30 cellular contexts compared by ENCODE assay signal in genomic region chr6:1542764-1543163, GRCh38.
"Had no signal": no experiment of that assay in that cellular context is flagged by ENCODE, and none has a peak within 500 bp of the region (broad histone marks: within the 10 kb centered on the region; RNA-seq: fewer than 3 reads in every experiment).

No MANE protein-coding gene starts in this region.

- H3K4me3 ChIP-seq: neural progenitor cell, ovary, psoas muscle, right lobe of liver, sigmoid colon, suprapubic skin, testis, tibial artery, transverse colon, upper lobe of right lung, uterus had no signal

- H3K27me3 ChIP-seq: neural progenitor cell, ovary, right lobe of liver, sigmoid colon, suprapubic skin, testis, tibial artery, transverse colon, upper lobe of right lung, uterus had no signal

- H3K79me2 ChIP-seq: parathyroid adenoma had no signal

- H3K27ac Mint-ChIP-seq: natural killer cell treated with Interleukin-12 subunit alpha and Interleukin-12 subunit beta and Interleukin-15 and Interleukin-18, amount 100 ng/mL, for 72 hours; nephron progenitor cell; neural progenitor cell; progenitor cell of endocrine pancreas; stimulated activated naive B cell treated with anti-CD40 and anti-IgM and Interleukin-4, amounts not matched to agents 10 μg/mL and 1 μg/mL and 100 μg/mL, for 72 hours; stimulated activated naive CD8-positive, alpha-beta T cell treated with anti-CD3 and anti-CD28 coated beads, Interleukin-15, amount 100 ng/mL, for 72 hours; type B pancreatic cell had no signal

- H3K36me3 Mint-ChIP-seq: neural progenitor cell; stimulated activated effector memory CD8-positive, alpha-beta T cell treated with anti-CD3 and anti-CD28 coated beads, Interleukin-12 subunit alpha, Interleukin-12 subunit beta, amount 100 ng/mL, for 72 hours; stimulated activated naive B cell treated with anti-CD40 and anti-IgM and Interleukin-4, amounts not matched to agents 10 μg/mL and 1 μg/mL and 100 μg/mL, for 72 hours; type B pancreatic cell had no signal

- H3K9me3 ChIP-seq: ovary, psoas muscle, right lobe of liver, sigmoid colon, suprapubic skin, testis, tibial artery, transverse colon, upper lobe of right lung, uterus had no signal

- H3K4me2 ChIP-seq: neural progenitor cell had no signal

- H3K27ac ChIP-seq: neural progenitor cell, ovary, parathyroid adenoma, psoas muscle, right lobe of liver, sigmoid colon, suprapubic skin, testis, tibial artery, transverse colon, upper lobe of right lung, uterus had no signal

- ATAC-seq: naive thymus-derived CD8-positive, alpha-beta T cell; natural killer cell treated with Interleukin-12 subunit alpha and Interleukin-12 subunit beta and Interleukin-15 and Interleukin-18, amount 100 ng/mL, for 72 hours; psoas muscle; right cardiac atrium; right lobe of liver; stimulated activated naive B cell treated with anti-CD40 and anti-IgM and Interleukin-4, amounts not matched to agents 10 μg/mL and 1 μg/mL and 100 μg/mL, for 72 hours; stimulated activated naive CD8-positive, alpha-beta T cell treated with anti-CD3 and anti-CD28 coated beads, Interleukin-15, amount 100 ng/mL, for 72 hours; stimulated activated naive CD8-positive, alpha-beta T cell treated with anti-CD3 and anti-CD28 coated beads, Interleukin-15, Interleukin-2, amounts not matched to agents 100 U/mL and 50 U/mL, for 24 hours; upper lobe of right lung had no signal

- H3K4me3 Mint-ChIP-seq: naive thymus-derived CD8-positive, alpha-beta T cell; natural killer cell treated with Interleukin-12 subunit alpha and Interleukin-12 subunit beta and Interleukin-15 and Interleukin-18, amount 100 ng/mL, for 72 hours; nephron progenitor cell; neural progenitor cell; stimulated activated effector memory CD8-positive, alpha-beta T cell treated with anti-CD3 and anti-CD28 coated beads, Interleukin-12 subunit alpha, Interleukin-12 subunit beta, amount 100 ng/mL, for 72 hours; stimulated activated naive B cell treated with anti-CD40 and anti-IgM and Interleukin-4, amounts not matched to agents 10 μg/mL and 1 μg/mL and 100 μg/mL, for 72 hours; stimulated activated naive CD8-positive, alpha-beta T cell treated with anti-CD3 and anti-CD28 coated beads, Interleukin-15, amount 100 ng/mL, for 72 hours; type B pancreatic cell had no signal

- DNase-seq: naive thymus-derived CD8-positive, alpha-beta T cell; nephron progenitor cell; occipital lobe; ovary; posterior cingulate gyrus; psoas muscle; right cardiac atrium; right lobe of liver; sigmoid colon; small intestine; stimulated activated CD4-positive, alpha-beta T cell treated with anti-CD3 and anti-CD28 coated beads, Interleukin-15, amount 100 ng/mL, for 24 hours; stimulated activated CD4-positive, alpha-beta T cell treated with anti-CD3 and anti-CD28 coated beads, Interleukin-2, amount 100 ng/mL, for 24 hours; stimulated activated CD4-positive, alpha-beta T cell treated with anti-CD3 and anti-CD28 coated beads, Interleukin-2, amount 100 ng/mL, for 48 hours; stimulated activated CD4-positive, alpha-beta T cell treated with anti-CD3 and anti-CD28 coated beads, Interleukin-4, amount 100 ng/mL, for 24 hours; stimulated activated naive B cell treated with anti-CD40 and anti-IgM and Interleukin-4, amounts not matched to agents 10 μg/mL and 1 μg/mL and 100 μg/mL, for 72 hours; stimulated activated naive CD8-positive, alpha-beta T cell treated with anti-CD3 and anti-CD28 coated beads, Interleukin-15, amount 100 ng/mL, for 72 hours; stimulated activated naive CD8-positive, alpha-beta T cell treated with anti-CD3 and anti-CD28 coated beads, Interleukin-15, Interleukin-2, amounts not matched to agents 100 U/mL and 50 U/mL, for 24 hours; substantia nigra; testis; tibial artery; transverse colon; upper lobe of right lung; uterus had no signal

- H3K27me3 Mint-ChIP-seq: naive thymus-derived CD8-positive, alpha-beta T cell; natural killer cell treated with Interleukin-12 subunit alpha and Interleukin-12 subunit beta and Interleukin-15 and Interleukin-18, amount 100 ng/mL, for 72 hours; progenitor cell of endocrine pancreas; stimulated activated naive CD8-positive, alpha-beta T cell treated with anti-CD3 and anti-CD28 coated beads, Interleukin-15, amount 100 ng/mL, for 72 hours; type B pancreatic cell had no signal

- H3K9me3 Mint-ChIP-seq: natural killer cell treated with Interleukin-12 subunit alpha and Interleukin-12 subunit beta and Interleukin-15 and Interleukin-18, amount 100 ng/mL, for 72 hours had no signal

- FAIRE-seq: small intestine had no signal

- H3K4me1 Mint-ChIP-seq: neural progenitor cell; stimulated activated naive B cell treated with anti-CD40 and anti-IgM and Interleukin-4, amounts not matched to agents 10 μg/mL and 1 μg/mL and 100 μg/mL, for 72 hours; stimulated activated naive CD8-positive, alpha-beta T cell treated with anti-CD3 and anti-CD28 coated beads, Interleukin-15, amount 100 ng/mL, for 72 hours had no signal

- H3K9ac ChIP-seq: neural progenitor cell, parathyroid adenoma had no signal

- H2AFZ ChIP-seq: neural progenitor cell, parathyroid adenoma had no signal

- H3K36me3 ChIP-seq: neural progenitor cell, ovary, right lobe of liver, sigmoid colon, transverse colon, upper lobe of right lung, uterus had no signal

- H3K4me1 ChIP-seq: neural progenitor cell, parathyroid adenoma, psoas muscle, sigmoid colon, tibial artery, transverse colon, upper lobe of right lung, uterus had no signal
